ENCODE assay signal across 8 cellular contexts in genomic region chr5:34656700-34657549, GRCh38. TPM values are rescaled to one million over a fixed set of nuclear protein-coding genes. Genes with fewer than 3 reads are reported as not detected.
DNase-seq lines count a peak whose midpoint lies in the region; ATAC-seq and TF ChIP-seq lines count a peak whose summit lies in the region.

No MANE protein-coding gene starts in this region.

- TF ChIP-seq POLR2A in ovary (IDR thresholded peaks at IDR 0.05) = no peak
- TF ChIP-seq POLR2A in GM18505 (IDR thresholded peaks at IDR 0.05; ENCODE audit: borderline replicate concordance, extremely low read depth, insufficient read depth, insufficient read length) = no peak

- peak; percentile 36 for ATAC-seq in foreskin keratinocyte
- ATAC-seq in GM18505 (IDR thresholded peaks at IDR 0.05; ENCODE audit: unreplicated experiment) = no peak
- no peak for ATAC-seq in GM18858 (IDR thresholded peaks at IDR 0.05; ENCODE audit: unreplicated experiment)

- peak overlapping the region; percentile 81 for H3K4me3 ChIP-seq in ovary

- H3K9me3 Mint-ChIP-seq in HFFc6 = no peaks in the 10 kb centered on the region
- H3K9me3 Mint-ChIP-seq in activated T-cell treated with anti-CD3 and anti-CD28 coated beads, Interleukin-2, amount 50 U/mL, for 24 hours = no peaks in the 10 kb centered on the region

- no peaks in the 10 kb centered on the region for H3K36me3 ChIP-seq in ovary

- H3K27me3 Mint-ChIP-seq in HFFc6 (ENCODE audit: insufficient read depth) = peaks cover 8% of the 10 kb centered on the region
- peaks cover 75% of the 10 kb centered on the region for H3K27me3 Mint-ChIP-seq in activated T-cell treated with anti-CD3 and anti-CD28 coated beads, Interleukin-2, amount 50 U/mL, for 24 hours

- H3K36me3 Mint-ChIP-seq in HFFc6 (ENCODE audit: low read depth) = peaks cover 25% of the 10 kb centered on the region
- H3K36me3 Mint-ChIP-seq in activated T-cell treated with anti-CD3 and anti-CD28 coated beads, Interleukin-2, amount 50 U/mL, for 24 hours (ENCODE audit: low read depth) = no peaks in the 10 kb centered on the region

- peaks cover 4% of the 10 kb centered on the region for H3K27me3 ChIP-seq in foreskin keratinocyte
- H3K27me3 ChIP-seq in ovary = no peaks in the 10 kb centered on the region

- intact Hi-C loops in ovary (cut with DNase I) = loop anchor here in 2 of 4 donors (10.0 kb wide), 1 partner anchor 178 kb away; the partner anchor contains the start of gene TTC23L (in 2 of the 2)

- H3K9me3 ChIP-seq in ovary = no peaks in the 10 kb centered on the region

- H3K4me1 ChIP-seq in foreskin keratinocyte (no peaks in the 10 kb centered on the region), ovary (ENCODE audit: insufficient read depth) (no peaks in the 10 kb centered on the region)

- no peak for TF ChIP-seq EP300 in ovary (IDR thresholded peaks at IDR 0.05)

- peaks cover 74% of the 10 kb centered on the region for H3K4me1 Mint-ChIP-seq in HFFc6 (ENCODE audit: low read depth)
- peaks cover 22% of the 10 kb centered on the region for H3K4me1 Mint-ChIP-seq in activated T-cell treated with anti-CD3 and anti-CD28 coated beads, Interleukin-2, amount 50 U/mL, for 24 hours (ENCODE audit: low read depth)

- WGBS in ovary, 3 donors = 0 to 1% (median 1%) methylated on average over 45 to 61 of the region's 61 CpGs

- H3K27ac ChIP-seq in C4-2B (peak overlapping the region; percentile 70), foreskin keratinocyte (no peak overlapping the region), ovary (peak overlapping the region; percentile 73 to 87)

- TF ChIP-seq CTCF in C4-2B (conservative IDR thresholded peaks at IDR 0.05) (no peak), HFFc6 (IDR thresholded peaks at IDR 0.05) (no peak), foreskin keratinocyte (conservative IDR thresholded peaks at IDR 0.05) (no peak), ovary (IDR thresholded peaks at IDR 0.05) (no peak)

- H3K27ac Mint-ChIP-seq in HFFc6 = peak overlapping the region; percentile 89
- H3K27ac Mint-ChIP-seq in activated T-cell treated with anti-CD3 and anti-CD28 coated beads, Interleukin-2, amount 50 U/mL, for 24 hours = no peak overlapping the region

- DNase-seq in HFFc6 (no peak), foreskin keratinocyte (no peak), ovary (peak; percentile 32 to 58 (median 48))
- no peak for DNase-seq in activated T-cell treated with anti-CD3 and anti-CD28 coated beads, Interleukin-2, amount 50 U/mL, for 24 hours
- DNase-seq in NK-92 treated with Interleukin-12 subunit alpha and Interleukin-12 subunit beta, amount 100 ng/mL, for 24 hours (lab: John Stamatoyannopoulos, UW) = no peak

- peak overlapping the region; percentile 93 for H3K4me3 Mint-ChIP-seq in HFFc6
- peak overlapping the region; percentile 72 for H3K4me3 Mint-ChIP-seq in activated T-cell treated with anti-CD3 and anti-CD28 coated beads, Interleukin-2, amount 50 U/mL, for 24 hours

RNA-seq across cellular contexts. Expression of gene RAI14, which starts 0.8 kb away (rescaled TPM):
- 100 to 1,000 TPM; 256 to 360 (median 323) TPM for total RNA-seq in HFFc6 (2021; fragmentation: NEBNext Ultra II Directional; extraction: Animal tissue kit (Norgen Biotek cat#: 25700))
- total RNA-seq in foreskin keratinocyte (37.8 and 38.1 TPM in 2 replicates), ovary (10 to 100 TPM; 15.4 to 36.1 (median 27.9) TPM)
- polyA plus RNA-seq in foreskin keratinocyte (9.0 and 10.9 TPM in 2 replicates), ovary (10 to 100 TPM in 1 of 2 donors, 1 to 10 TPM in 1; 8.2 to 24.6 TPM)

Comparison
In these comparisons a context has a peak if more than half of its experiments do, and no peak if none do; other contexts are left out.
1. DNase-seq: peak in ovary (5 of 5); none in HFFc6 (single experiment), activated T-cell treated with anti-CD3 and anti-CD28 coated beads, Interleukin-2, amount 50 U/mL, for 24 hours (single experiment), foreskin keratinocyte (0 of 2) and NK-92 treated with Interleukin-12 subunit alpha and Interleukin-12 subunit beta, amount 100 ng/mL, for 24 hours (single experiment).